ENCODE assay signal across 1 cellular context in the genomic region with DNA sequence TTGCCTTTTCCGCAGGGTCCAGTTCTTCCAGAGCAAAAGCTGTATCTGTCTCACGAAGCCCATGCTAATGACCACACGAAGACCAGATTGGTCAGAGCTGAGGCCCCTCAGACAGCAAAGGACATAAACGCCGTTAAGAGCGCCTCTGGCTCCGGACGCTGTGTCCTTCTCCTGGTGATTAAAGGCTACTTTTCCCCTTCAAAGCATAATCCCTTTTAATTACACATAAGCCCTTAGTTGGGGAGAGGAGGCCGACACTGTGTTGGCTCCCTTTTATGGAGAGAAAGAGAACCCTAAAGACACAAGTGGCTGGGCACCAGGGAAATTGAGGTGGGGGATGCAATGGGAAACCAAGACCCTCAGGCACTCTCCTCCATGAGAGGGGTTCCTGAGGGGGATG.
TF ChIP-seq lines count a peak whose summit lies in the region.

A gene (minus strand): TSS at position 166 of the 400 bp plus-strand sequence. CDS start 103 bp downstream, at position 63.

TF ChIP-seq in GM23338, 12 proteins besides CTCF, POLR2A, EP300 and RAD21:
- no peak for TF ChIP-seq CREB1 (CRISPR knock-in tag; IDR thresholded peaks at IDR 0.05; ENCODE audit: low read depth)
- TF ChIP-seq EZH2phosphoT487 (IDR thresholded peaks at IDR 0.05; ENCODE audit: unreplicated experiment) = no peak
- TF ChIP-seq POLR2AphosphoS5 (IDR thresholded peaks at IDR 0.05; ENCODE audit: low read depth) = no peak
- TF ChIP-seq ZNF331 (CRISPR knock-in tag; IDR thresholded peaks at IDR 0.05; ENCODE audit: low read depth) = no peak
- TF ChIP-seq, protein P1, sequence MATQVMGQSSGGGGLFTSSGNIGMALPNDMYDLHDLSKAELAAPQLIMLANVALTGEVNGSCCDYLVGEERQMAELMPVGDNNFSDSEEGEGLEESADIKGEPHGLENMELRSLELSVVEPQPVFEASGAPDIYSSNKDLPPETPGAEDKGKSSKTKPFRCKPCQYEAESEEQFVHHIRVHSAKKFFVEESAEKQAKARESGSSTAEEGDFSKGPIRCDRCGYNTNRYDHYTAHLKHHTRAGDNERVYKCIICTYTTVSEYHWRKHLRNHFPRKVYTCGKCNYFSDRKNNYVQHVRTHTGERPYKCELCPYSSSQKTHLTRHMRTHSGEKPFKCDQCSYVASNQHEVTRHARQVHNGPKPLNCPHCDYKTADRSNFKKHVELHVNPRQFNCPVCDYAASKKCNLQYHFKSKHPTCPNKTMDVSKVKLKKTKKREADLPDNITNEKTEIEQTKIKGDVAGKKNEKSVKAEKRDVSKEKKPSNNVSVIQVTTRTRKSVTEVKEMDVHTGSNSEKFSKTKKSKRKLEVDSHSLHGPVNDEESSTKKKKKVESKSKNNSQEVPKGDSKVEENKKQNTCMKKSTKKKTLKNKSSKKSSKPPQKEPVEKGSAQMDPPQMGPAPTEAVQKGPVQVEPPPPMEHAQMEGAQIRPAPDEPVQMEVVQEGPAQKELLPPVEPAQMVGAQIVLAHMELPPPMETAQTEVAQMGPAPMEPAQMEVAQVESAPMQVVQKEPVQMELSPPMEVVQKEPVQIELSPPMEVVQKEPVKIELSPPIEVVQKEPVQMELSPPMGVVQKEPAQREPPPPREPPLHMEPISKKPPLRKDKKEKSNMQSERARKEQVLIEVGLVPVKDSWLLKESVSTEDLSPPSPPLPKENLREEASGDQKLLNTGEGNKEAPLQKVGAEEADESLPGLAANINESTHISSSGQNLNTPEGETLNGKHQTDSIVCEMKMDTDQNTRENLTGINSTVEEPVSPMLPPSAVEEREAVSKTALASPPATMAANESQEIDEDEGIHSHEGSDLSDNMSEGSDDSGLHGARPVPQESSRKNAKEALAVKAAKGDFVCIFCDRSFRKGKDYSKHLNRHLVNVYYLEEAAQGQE (IDR thresholded peaks at IDR 0.05; ENCODE audit: unreplicated experiment) = no peak
- no peak for TF ChIP-seq ZNF114 (CRISPR knock-in tag; IDR thresholded peaks at IDR 0.05)
- TF ChIP-seq, protein P2, sequence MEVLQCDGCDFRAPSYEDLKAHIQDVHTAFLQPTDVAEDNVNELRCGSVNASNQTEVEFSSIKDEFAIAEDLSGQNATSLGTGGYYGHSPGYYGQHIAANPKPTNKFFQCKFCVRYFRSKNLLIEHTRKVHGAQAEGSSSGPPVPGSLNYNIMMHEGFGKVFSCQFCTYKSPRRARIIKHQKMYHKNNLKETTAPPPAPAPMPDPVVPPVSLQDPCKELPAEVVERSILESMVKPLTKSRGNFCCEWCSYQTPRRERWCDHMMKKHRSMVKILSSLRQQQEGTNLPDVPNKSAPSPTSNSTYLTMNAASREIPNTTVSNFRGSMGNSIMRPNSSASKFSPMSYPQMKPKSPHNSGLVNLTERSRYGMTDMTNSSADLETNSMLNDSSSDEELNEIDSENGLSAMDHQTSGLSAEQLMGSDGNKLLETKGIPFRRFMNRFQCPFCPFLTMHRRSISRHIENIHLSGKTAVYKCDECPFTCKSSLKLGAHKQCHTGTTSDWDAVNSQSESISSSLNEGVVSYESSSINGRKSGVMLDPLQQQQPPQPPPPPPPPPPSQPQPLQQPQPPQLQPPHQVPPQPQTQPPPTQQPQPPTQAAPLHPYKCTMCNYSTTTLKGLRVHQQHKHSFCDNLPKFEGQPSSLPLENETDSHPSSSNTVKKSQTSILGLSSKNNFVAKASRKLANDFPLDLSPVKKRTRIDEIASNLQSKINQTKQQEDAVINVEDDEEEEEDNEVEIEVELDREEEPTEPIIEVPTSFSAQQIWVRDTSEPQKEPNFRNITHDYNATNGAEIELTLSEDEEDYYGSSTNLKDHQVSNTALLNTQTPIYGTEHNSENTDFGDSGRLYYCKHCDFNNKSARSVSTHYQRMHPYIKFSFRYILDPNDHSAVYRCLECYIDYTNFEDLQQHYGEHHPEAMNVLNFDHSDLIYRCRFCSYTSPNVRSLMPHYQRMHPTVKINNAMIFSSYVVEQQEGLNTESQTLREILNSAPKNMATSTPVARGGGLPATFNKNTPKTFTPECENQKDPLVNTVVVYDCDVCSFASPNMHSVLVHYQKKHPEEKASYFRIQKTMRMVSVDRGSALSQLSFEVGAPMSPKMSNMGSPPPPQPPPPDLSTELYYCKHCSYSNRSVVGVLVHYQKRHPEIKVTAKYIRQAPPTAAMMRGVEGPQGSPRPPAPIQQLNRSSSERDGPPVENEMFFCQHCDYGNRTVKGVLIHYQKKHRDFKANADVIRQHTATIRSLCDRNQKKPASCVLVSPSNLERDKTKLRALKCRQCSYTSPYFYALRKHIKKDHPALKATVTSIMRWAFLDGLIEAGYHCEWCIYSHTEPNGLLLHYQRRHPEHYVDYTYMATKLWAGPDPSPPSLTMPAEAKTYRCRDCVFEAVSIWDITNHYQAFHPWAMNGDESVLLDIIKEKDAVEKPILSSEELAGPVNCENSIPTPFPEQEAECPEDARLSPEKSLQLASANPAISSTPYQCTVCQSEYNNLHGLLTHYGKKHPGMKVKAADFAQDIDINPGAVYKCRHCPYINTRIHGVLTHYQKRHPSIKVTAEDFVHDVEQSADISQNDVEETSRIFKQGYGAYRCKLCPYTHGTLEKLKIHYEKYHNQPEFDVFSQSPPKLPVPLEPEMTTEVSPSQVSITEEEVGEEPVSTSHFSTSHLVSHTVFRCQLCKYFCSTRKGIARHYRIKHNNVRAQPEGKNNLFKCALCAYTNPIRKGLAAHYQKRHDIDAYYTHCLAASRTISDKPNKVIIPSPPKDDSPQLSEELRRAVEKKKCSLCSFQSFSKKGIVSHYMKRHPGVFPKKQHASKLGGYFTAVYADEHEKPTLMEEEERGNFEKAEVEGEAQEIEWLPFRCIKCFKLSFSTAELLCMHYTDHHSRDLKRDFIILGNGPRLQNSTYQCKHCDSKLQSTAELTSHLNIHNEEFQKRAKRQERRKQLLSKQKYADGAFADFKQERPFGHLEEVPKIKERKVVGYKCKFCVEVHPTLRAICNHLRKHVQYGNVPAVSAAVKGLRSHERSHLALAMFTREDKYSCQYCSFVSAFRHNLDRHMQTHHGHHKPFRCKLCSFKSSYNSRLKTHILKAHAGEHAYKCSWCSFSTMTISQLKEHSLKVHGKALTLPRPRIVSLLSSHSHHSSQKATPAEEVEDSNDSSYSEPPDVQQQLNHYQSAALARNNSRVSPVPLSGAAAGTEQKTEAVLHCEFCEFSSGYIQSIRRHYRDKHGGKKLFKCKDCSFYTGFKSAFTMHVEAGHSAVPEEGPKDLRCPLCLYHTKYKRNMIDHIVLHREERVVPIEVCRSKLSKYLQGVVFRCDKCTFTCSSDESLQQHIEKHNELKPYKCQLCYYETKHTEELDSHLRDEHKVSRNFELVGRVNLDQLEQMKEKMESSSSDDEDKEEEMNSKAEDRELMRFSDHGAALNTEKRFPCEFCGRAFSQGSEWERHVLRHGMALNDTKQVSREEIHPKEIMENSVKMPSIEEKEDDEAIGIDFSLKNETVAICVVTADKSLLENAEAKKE (CRISPR knock-in tag; IDR thresholded peaks at IDR 0.05) = no peak
- TF ChIP-seq, protein P3, sequence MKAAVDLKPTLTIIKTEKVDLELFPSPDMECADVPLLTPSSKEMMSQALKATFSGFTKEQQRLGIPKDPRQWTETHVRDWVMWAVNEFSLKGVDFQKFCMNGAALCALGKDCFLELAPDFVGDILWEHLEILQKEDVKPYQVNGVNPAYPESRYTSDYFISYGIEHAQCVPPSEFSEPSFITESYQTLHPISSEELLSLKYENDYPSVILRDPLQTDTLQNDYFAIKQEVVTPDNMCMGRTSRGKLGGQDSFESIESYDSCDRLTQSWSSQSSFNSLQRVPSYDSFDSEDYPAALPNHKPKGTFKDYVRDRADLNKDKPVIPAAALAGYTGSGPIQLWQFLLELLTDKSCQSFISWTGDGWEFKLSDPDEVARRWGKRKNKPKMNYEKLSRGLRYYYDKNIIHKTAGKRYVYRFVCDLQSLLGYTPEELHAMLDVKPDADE (IDR thresholded peaks at IDR 0.05) = no peak
- TF ChIP-seq NANOG (IDR thresholded peaks at IDR 0.05; ENCODE audit: borderline replicate concordance) = no peak
- no peak for TF ChIP-seq EZH2 (IDR thresholded peaks at IDR 0.05; ENCODE audit: low read depth, unreplicated experiment)
- no peak for TF ChIP-seq STAT1 (IDR thresholded peaks at IDR 0.05; ENCODE audit: unreplicated experiment)
- no peak for TF ChIP-seq JUNB (IDR thresholded peaks at IDR 0.05; ENCODE audit: unreplicated experiment)
